Comparison of ENCODE assay signal across 7 cellular contexts in genomic region chr18:42953306-42953705, GRCh38.
"Had no signal": no experiment of that assay in that cellular context is flagged by ENCODE, and none has a peak within 500 bp of the region (broad histone marks: within the 10 kb centered on the region; RNA-seq: fewer than 3 reads in every experiment).

No MANE protein-coding gene starts in this region.

- FAIRE-seq: HepG2, HTR-8/SVneo, K562 had no signal

- H3K4me3 ChIP-seq: K562 had no signal

- DNase-seq: IMR-90, KBM-7, KG1 had no signal

- H3K27ac ChIP-seq: HL-60 had no signal

- ATAC-seq: HepG2, K562 had no signal
